In the genomic region with DNA sequence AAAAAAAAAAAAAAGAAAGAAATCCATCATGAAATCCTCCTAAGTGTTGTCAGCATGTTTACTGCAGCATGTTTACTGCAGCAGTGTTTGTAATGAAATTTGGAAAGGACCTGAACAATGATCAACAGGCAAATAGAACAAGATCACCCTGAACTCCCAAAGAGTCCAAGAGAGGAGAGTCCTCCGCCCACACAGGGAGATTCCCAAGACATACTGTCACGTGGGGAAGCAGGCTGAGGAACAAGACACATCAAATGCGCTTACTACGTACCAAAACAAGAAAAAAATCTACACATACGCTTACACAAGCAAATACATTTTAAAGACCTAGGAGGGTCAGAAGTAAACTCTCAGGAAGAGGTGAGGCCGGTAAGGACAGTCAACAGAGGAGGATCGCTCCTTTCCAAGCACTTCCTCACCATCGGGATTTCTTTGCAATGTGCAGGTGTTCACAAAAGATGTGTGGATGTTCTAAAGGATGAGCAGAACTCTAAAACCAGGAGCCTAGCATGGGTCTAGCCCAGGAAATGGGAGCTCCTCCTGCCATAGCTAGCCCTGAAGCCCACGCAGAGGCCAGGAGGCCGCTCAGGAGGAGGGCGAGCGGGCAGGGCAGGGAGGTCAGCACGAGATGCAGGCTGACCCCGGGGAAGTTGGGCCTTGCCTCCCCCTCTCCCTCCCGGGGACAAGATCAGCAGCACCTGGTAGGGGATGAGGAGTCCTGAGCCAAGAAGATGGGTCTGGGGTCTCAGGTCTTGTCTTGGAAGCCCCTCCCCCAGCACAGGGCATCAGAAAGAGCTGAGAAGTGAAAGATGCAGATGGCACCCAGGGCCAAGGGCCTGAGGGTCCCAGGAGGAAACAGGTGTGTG, we compare ENCODE assay signal across 17 cellular contexts.
DNase-seq lines count a peak whose midpoint lies in the region; ATAC-seq, FAIRE-seq and TF ChIP-seq lines count a peak whose summit lies in the region.
"Had no signal": no experiment of that assay in that cellular context is flagged by ENCODE, and none has a peak within 500 bp of the region (broad histone marks: within the 10 kb centered on the region; RNA-seq: fewer than 3 reads in every experiment).

No MANE protein-coding gene starts in this region.

- H3K4me3 ChIP-seq in AG10803 (ENCODE audit: low read length), result no peak overlapping the region
- no peak overlapping the region for H3K4me3 ChIP-seq in Panc1 (ENCODE audit: low read depth in 2 of 2, low read length in 2 of 2)

- no peaks in the 10 kb centered on the region for H3K4me1 ChIP-seq in Panc1 (ENCODE audit: control insufficient read depth, insufficient read depth, low read length)
- H3K4me1 ChIP-seq in foreskin keratinocyte, result peaks cover 7% of the 10 kb centered on the region

- POLR2A ChIA-PET in Panc1 (lab: Charles Lee), result interaction anchor here (0.6 kb wide), 2 partner anchors 22 to 777 kb away, joined by 4 read pairs; no protein-coding TSS in a partner anchor

- peak; percentile 45; the same call in 1 of the 2 replicates for ATAC-seq in Panc1
- peak; percentile 33 for ATAC-seq in foreskin keratinocyte
- ATAC-seq in HG03457 (IDR thresholded peaks at IDR 0.05; ENCODE audit: unreplicated experiment), result no peak

- in situ Hi-C loops in Panc1 (cut with HindIII; ENCODE audit: low pct_unique_long_range_greater_than_20kb, low sequenced_read_pairs), result no loop called here

- no peak for TF ChIP-seq POLR2A in GM12891 (IDR thresholded peaks at IDR 0.05; ENCODE audit: low read depth, low read length)

- CTCF ChIA-PET in Panc1 (lab: Charles Lee), result no interaction called here

- intact Hi-C loops in Panc1 (cut with micrococcal nuclease; ENCODE audit: unreplicated experiment), result loop anchor here (10.0 kb wide), 1 partner anchor 1796 kb away; no protein-coding TSS in a partner anchor

- no peak for FAIRE-seq in GM12891 (lab: Jason Lieb, UNC)
- FAIRE-seq: colon had no signal

- no TSS peak for BruUV-seq in Panc1 (replicated peaks; lab: Mats Ljungman, UMichigan)

- H3K36me3 ChIP-seq in Panc1 (ENCODE audit: control insufficient read depth, insufficient read depth, low read length), result no peaks in the 10 kb centered on the region

- TF ChIP-seq CTCF in AG10803 (conservative IDR thresholded peaks at IDR 0.05; ENCODE audit: low read length) (no peak), Panc1 (IDR thresholded peaks at IDR 0.05) (no peak), foreskin keratinocyte (conservative IDR thresholded peaks at IDR 0.05) (no peak)

- H3K27ac ChIP-seq in Panc1 (ENCODE audit: low read length), result no peak overlapping the region
- H3K27ac ChIP-seq in foreskin keratinocyte, result no peak overlapping the region
- H3K27ac ChIP-seq: epithelial cell of prostate, RWPE1 had no signal

- H3K27me3 ChIP-seq in Panc1 (ENCODE audit: control insufficient read depth, insufficient read depth, low read length), result no peaks in the 10 kb centered on the region
- no peaks in the 10 kb centered on the region for H3K27me3 ChIP-seq in foreskin keratinocyte

- DNase-seq in AG10803 (ENCODE audit: low read depth), result peak; percentile 44
- DNase-seq in Panc1 (ENCODE audit: low read depth, low spot score), result no peak
- no peak for DNase-seq in foreskin keratinocyte
- DNase-seq in renal cortical epithelial cell (ENCODE audit: low read depth), result peak; percentile 23
- no peak for DNase-seq in OCI-M1 (lab: John Stamatoyannopoulos, UW)
- no peak for DNase-seq in GM12891 (ENCODE audit: insufficient read length, low spot score)
- no peak for DNase-seq in UCSD-AML1 (lab: John Stamatoyannopoulos, UW; ENCODE audit: unreplicated experiment)
- DNase-seq: activated CD8-positive, alpha-beta memory T cell treated with anti-CD3 and anti-CD28 coated beads for 24 hours; CD4-positive, alpha-beta memory T cell; immature natural killer cell; NCI-H2081; nucleus accumbens; stimulated activated CD4-positive, alpha-beta T cell treated with anti-CD3 and anti-CD28 coated beads, Interleukin-4, amount 100 ng/mL, for 4 hours had no signal

- H3K9me3 ChIP-seq in Panc1 (ENCODE audit: control insufficient read depth, insufficient read depth, low read depth, low read length), result no peaks in the 10 kb centered on the region

TF ChIP-seq in GM12891, 5 proteins besides CTCF, POLR2A, EP300 and RAD21:
- TF ChIP-seq POU2F2 (IDR thresholded peaks at IDR 0.05; ENCODE audit: low read depth, low read length), result no peak
TF ChIP-seq in GM12891: peak in this region for 0.

Comparison
In these comparisons a context has a peak if more than half of its experiments do, and no peak if none do; other contexts are left out.
1. DNase-seq: peak in AG10803 (single experiment) and renal cortical epithelial cell (single experiment); none in Panc1 (single experiment), foreskin keratinocyte (0 of 2), OCI-M1 (single experiment), GM12891 (single experiment) and UCSD-AML1 (single experiment).